25 cellular contexts compared by ENCODE assay signal in genomic region chr14:70022771-70023445, GRCh38.
"Had no signal": no experiment of that assay in that cellular context is flagged by ENCODE, and none has a peak within 500 bp of the region (broad histone marks: within the 10 kb centered on the region; RNA-seq: fewer than 3 reads in every experiment).

No MANE protein-coding gene starts in this region.

- H3K36me3 ChIP-seq: SJSA1 had no signal

- H3K36me3 Mint-ChIP-seq: IgD-negative memory B cell had no signal

- H3K9me3 Mint-ChIP-seq: IgD-negative memory B cell had no signal

- H3K27me3 ChIP-seq: SJSA1 had no signal

- H3K4me3 ChIP-seq: K562, SJSA1, SK-N-MC had no signal

- H3K4me2 ChIP-seq: KMS-11 had no signal

- H3K9me3 ChIP-seq: SJSA1 had no signal

- DNase-seq: Kasumi-1, MM.1S, MV-4-11, NCI-H1048, NCI-H1105, NCI-H1417, NCI-H1436 treated with DMSO at 0.1 percent for 48 hours, NCI-H1694, NCI-H187 treated with DMSO at 0.1 percent for 48 hours, NCI-H2029 treated with DMSO at 0.1 percent for 48 hours, NCI-H2171 treated with DMSO at 0.1 percent for 48 hours, NCI-H345, NCI-H446 treated with DMSO at 0.1 percent for 48 hours, NCI-H510A treated with DMSO at 0.1 percent for 48 hours, NCI-H526, Right ventricle myocardium superior, RPMI8226, SIG-M5 had no signal

- ATAC-seq: HepG2, K562 had no signal

- H3K9ac ChIP-seq: KMS-11 had no signal

- H3K4me1 ChIP-seq: SJSA1 had no signal

- H3K27ac Mint-ChIP-seq: IgD-negative memory B cell had no signal

- FAIRE-seq: HepG2, K562, RCC 7860 had no signal

- H3K4me3 Mint-ChIP-seq: IgD-negative memory B cell had no signal

- H3K27ac ChIP-seq: KMS-11, SJSA1, SK-N-MC had no signal
